Comparison of ENCODE assay signal across 8 cellular contexts in genomic region chr22:42780070-42780540, GRCh38. TPM values are rescaled to one million over a fixed set of nuclear protein-coding genes. Genes with fewer than 3 reads are reported as not detected.
DNase-seq lines count a peak whose midpoint lies in the region; ATAC-seq and TF ChIP-seq lines count a peak whose summit lies in the region.

No MANE protein-coding gene starts in this region.

- H3K4me3 ChIP-seq in GM06990 (replicated peaks; ENCODE audit: low read depth, low read length), result no peak overlapping the region
- H3K4me3 ChIP-seq in SK-N-MC, result no peak overlapping the region
- H3K4me3 ChIP-seq in breast epithelium, result no peak overlapping the region

- H3K27me3 ChIP-seq in GM06990 (replicated peaks; ENCODE audit: control insufficient read depth, insufficient read depth, low read length) (no peaks in the 10 kb centered on the region), breast epithelium (no peaks in the 10 kb centered on the region)

- ATAC-seq in HG03159 (IDR thresholded peaks at IDR 0.05; ENCODE audit: unreplicated experiment), result no peak

- H3K27ac ChIP-seq in SK-N-MC (no peak overlapping the region), breast epithelium (no peak overlapping the region)

- H3K4me1 ChIP-seq in breast epithelium, result no peaks in the 10 kb centered on the region

- TF ChIP-seq CTCF in GM06990 (IDR thresholded peaks at IDR 0.05; ENCODE audit: insufficient read depth, low read length, poor library complexity, severe bottlenecking) (peak; percentile 72), breast epithelium (IDR thresholded peaks at IDR 0.05) (peak; percentile 96 to 98 (median 97))

- TF ChIP-seq POLR2A in breast epithelium (IDR thresholded peaks at IDR 0.05), result no peak

- DNase-seq in A172 (ENCODE audit: low spot score) (peak; percentile 71), GM06990 (ENCODE audit: extremely low read depth, insufficient read length) (peak; percentile 44), NCI-H1436 (lab: John Stamatoyannopoulos, UW) (peak; percentile 83), SK-N-MC (ENCODE audit: low read depth, low spot score) (peak; percentile 93), breast epithelium (ENCODE audit: low spot score in 2 of 2) (peak in 1 of 2 donors; percentile 50), inferior parietal cortex (ENCODE audit: extremely low spot score) (peak; percentile 91)
- DNase-seq in stimulated activated CD4-positive, alpha-beta T cell treated with anti-CD3 and anti-CD28 coated beads, Interleukin-2, amount 100 ng/mL, for 24 hours, result peak; percentile 8 to 54

- H3K9ac ChIP-seq in SK-N-MC (ENCODE audit: insufficient read length), result no peak overlapping the region

- H3K9me3 ChIP-seq in SK-N-MC (ENCODE audit: low read depth, low read length), result no peaks in the 10 kb centered on the region
- H3K9me3 ChIP-seq in breast epithelium, result no peaks in the 10 kb centered on the region

- H3K36me3 ChIP-seq in GM06990 (ENCODE audit: control insufficient read depth, insufficient read depth, low read length) (no peaks in the 10 kb centered on the region), SK-N-MC (ENCODE audit: insufficient read depth, low read length) (no peaks in the 10 kb centered on the region), breast epithelium (no peaks in the 10 kb centered on the region)

- intact Hi-C loops in breast epithelium (cut with DNase I; ENCODE audit: low total_unique reads), result no loop called here

RNA-seq across cellular contexts. Expression of gene A4GALT, which starts 59.4 kb away (rescaled TPM):
- total RNA-seq in A172 (2014; rRNA removed; shearing (Covaris generic)), result 1.8 and 3.4 TPM in 2 replicates
- total RNA-seq in breast epithelium, result 10 to 100 TPM in 2 of 3 donors, 1 to 10 TPM in 1; 6.6 to 32.8 (median 22.9) TPM
